In genomic region chr12:109567967-109568366, GRCh38 we compare ENCODE assay signal across 26 cellular contexts.
"Had no signal": no experiment of that assay in that cellular context is flagged by ENCODE, and none has a peak within 500 bp of the region (broad histone marks: within the 10 kb centered on the region; RNA-seq: fewer than 3 reads in every experiment).

No MANE protein-coding gene starts in this region.

- H3K27me3 ChIP-seq: colonic mucosa, gastrocnemius medialis, heart left ventricle, hepatocyte, neutrophil, suprapubic skin, transverse colon, upper lobe of right lung, uterus had no signal

- DNase-seq: colonic mucosa; effector CD8-positive, alpha-beta T cell; endodermal cell; foreskin fibroblast; gastrocnemius medialis; heart left ventricle; kidney; natural killer cell; stimulated activated CD4-positive, alpha-beta T cell treated with anti-CD3 and anti-CD28 coated beads, Interleukin-12 subunit alpha, Interleukin-12 subunit beta, amount 100 ng/mL, for 4 hours; stimulated activated CD4-positive, alpha-beta T cell treated with anti-CD3 and anti-CD28 coated beads, Interleukin-1b, Interleukin-23, amount 100 ng/mL, for 48 hours; stimulated activated CD4-positive, alpha-beta T cell treated with anti-CD3 and anti-CD28 coated beads, Interleukin-4, amount 100 ng/mL, for 1 hour; stimulated activated CD8-positive, alpha-beta memory T cell treated with anti-CD3 and anti-CD28 coated beads, Interleukin-4, amount 100 ng/mL, for 48 hours; stimulated activated naive CD4-positive, alpha-beta T cell; stimulated activated naive CD8-positive, alpha-beta T cell treated with anti-CD3 and anti-CD28 coated beads, Interleukin-15, amount 100 ng/mL, for 72 hours; transverse colon; upper lobe of right lung; uterus had no signal

- H3K9me3 ChIP-seq: colonic mucosa, gastrocnemius medialis, heart left ventricle, neutrophil, suprapubic skin, transverse colon, upper lobe of right lung, uterus had no signal

- ATAC-seq: esophagus mucosa; gastrocnemius medialis; natural killer cell; sciatic nerve; stimulated activated naive CD8-positive, alpha-beta T cell treated with anti-CD3 and anti-CD28 coated beads, Interleukin-15, amount 100 ng/mL, for 72 hours; upper lobe of right lung had no signal

- H3K27ac ChIP-seq: colonic mucosa, epithelial cell of prostate, gastrocnemius medialis, hepatocyte, neutrophil, parathyroid adenoma, suprapubic skin, transverse colon, upper lobe of right lung, uterus had no signal

- H3K4me1 ChIP-seq: colonic mucosa, upper lobe of right lung had no signal

- H3K4me3 ChIP-seq: colonic mucosa, gastrocnemius medialis, heart left ventricle, hepatocyte, lung, smooth muscle cell, suprapubic skin, transverse colon, upper lobe of right lung, uterus had no signal
